10 cellular contexts compared by ENCODE assay signal in genomic region chrX:57596109-57596870, GRCh38. TPM values are rescaled to one million over a fixed set of nuclear protein-coding genes. Genes with fewer than 3 reads are reported as not detected.
DNase-seq lines count a peak whose midpoint lies in the region; ATAC-seq and TF ChIP-seq lines count a peak whose summit lies in the region.
"Had no signal": no experiment of that assay in that cellular context is flagged by ENCODE, and none has a peak within 500 bp of the region (broad histone marks: within the 10 kb centered on the region; RNA-seq: fewer than 3 reads in every experiment).

No MANE protein-coding gene starts in this region.

- ATAC-seq in GM21367 (IDR thresholded peaks at IDR 0.05; ENCODE audit: unreplicated experiment) (no peak), HG03108 (IDR thresholded peaks at IDR 0.05; ENCODE audit: unreplicated experiment) (no peak)

- no peak overlapping the region for H3K9ac ChIP-seq in Karpas-422 (ENCODE audit: low read length)

- H3K9me3 Mint-ChIP-seq in IgD-negative memory B cell (no peaks in the 10 kb centered on the region), mesothelial cell of epicardium (peaks cover 9% of the 10 kb centered on the region)

- no peak overlapping the region for H2AFZ ChIP-seq in Karpas-422 (ENCODE audit: low read length)

- H3K9me2 ChIP-seq in Karpas-422 (replicated peaks; ENCODE audit: insufficient read depth, low read length) = no peaks in the 10 kb centered on the region

- H3K36me3 Mint-ChIP-seq in IgD-negative memory B cell (peaks cover 6% of the 10 kb centered on the region), mesothelial cell of epicardium (peaks cover 2% of the 10 kb centered on the region)

- H3K27ac Mint-ChIP-seq in IgD-negative memory B cell = no peak overlapping the region
- H3K27ac Mint-ChIP-seq in mesothelial cell of epicardium = peak overlapping the region; percentile 60

- peak overlapping the region; percentile 42 for H3K4me3 ChIP-seq in AG04450 (ENCODE audit: low read depth, low read length)
- H3K4me3 ChIP-seq in cardiac fibroblast (replicated peaks in 1 of 2; ENCODE audit: low read depth in 2 of 2, low read length in 2 of 2) = peak overlapping the region; percentile 11 to 47
- H3K4me3 ChIP-seq in Karpas-422 (ENCODE audit: low read length) = no peak overlapping the region

- H3K27me3 Mint-ChIP-seq in IgD-negative memory B cell (no peaks in the 10 kb centered on the region), mesothelial cell of epicardium (ENCODE audit: low read depth) (no peaks in the 10 kb centered on the region)

- DNase-seq in AG04450 (ENCODE audit: low read depth, low spot score) = no peak
- DNase-seq in cardiac fibroblast (ENCODE audit: low read depth in 2 of 2) = peak in 1 of 2 donors; percentile 28
- no peak for DNase-seq in mesothelial cell of epicardium (ENCODE audit: low spot score in 2 of 2, unreplicated experiment in 2 of 2)
- no peak for DNase-seq in Karpas-422
- DNase-seq in stimulated activated CD4-positive, alpha-beta T cell treated with anti-CD3 and anti-CD28 coated beads, Interleukin-12 subunit alpha, Interleukin-12 subunit beta, amount 100 ng/mL, for 4 hours = no peak
- DNase-seq: activated gamma-delta T cell had no signal

- H3K9me3 ChIP-seq in AG04450 (ENCODE audit: control insufficient read depth, insufficient read depth, low read length) = no peaks in the 10 kb centered on the region
- no peaks in the 10 kb centered on the region for H3K9me3 ChIP-seq in Karpas-422 (ENCODE audit: low read length)

- CTCF ChIA-PET in AG04450 (lab: Charles Lee) = no interaction called here

- POLR2A ChIA-PET in AG04450 (lab: Yijun Ruan, JAX) = no interaction called here

- no peaks in the 10 kb centered on the region for H3K36me3 ChIP-seq in Karpas-422 (ENCODE audit: insufficient read depth, low read length)

- H3K4me1 Mint-ChIP-seq in IgD-negative memory B cell (peaks cover 9 to 20% (median 20%) of the 10 kb centered on the region in 3 donors), mesothelial cell of epicardium (peaks cover 28% of the 10 kb centered on the region)

- H3K4me1 ChIP-seq in Karpas-422 (ENCODE audit: low read length) = peaks cover 5% of the 10 kb centered on the region

- H3K79me2 ChIP-seq in Karpas-422 (ENCODE audit: low read length) = peaks cover 19% of the 10 kb centered on the region

- H3K27me3 ChIP-seq in AG04450 (ENCODE audit: control insufficient read depth, insufficient read depth, low read length) (no peaks in the 10 kb centered on the region), Karpas-422 (ENCODE audit: low read length) (no peaks in the 10 kb centered on the region)

- TF ChIP-seq CTCF in AG04450 (IDR thresholded peaks at IDR 0.05; ENCODE audit: low read depth, low read length) (no peak), cardiac fibroblast (IDR thresholded peaks at IDR 0.05; ENCODE audit: low read depth, low read length) (no peak), mesothelial cell of epicardium (IDR thresholded peaks at IDR 0.05; ENCODE audit: unreplicated experiment) (no peak)

- H3K4me3 Mint-ChIP-seq in IgD-negative memory B cell (peak overlapping the region in 3 of 4 donors; percentile 12 to 88 (median 52)), mesothelial cell of epicardium (peak overlapping the region; percentile 29)

- H4K20me1 ChIP-seq in Karpas-422 (ENCODE audit: insufficient read depth, low read depth, low read length) = peaks cover 4% of the 10 kb centered on the region; the same call in 1 of the 2 replicates

- H3K27ac ChIP-seq in AG04450 (ENCODE audit: low read depth, low read length) (no peak overlapping the region), Karpas-422 (ENCODE audit: low read length) (no peak overlapping the region)
- H3K27ac ChIP-seq: RWPE1 had no signal

- no peak overlapping the region for H3K4me2 ChIP-seq in Karpas-422 (ENCODE audit: low read depth, low read length, poor library complexity, severe bottlenecking)

RNA-seq across cellular contexts. Expression of gene ZXDB, which starts 4.5 kb away (rescaled TPM):
- 6.3 and 7.7 TPM in 2 replicates for polyA plus RNA-seq in AG04450 (2011; rRNA removed)
- 16.0 and 19.3 TPM in 2 replicates for polyA minus RNA-seq in AG04450 (2011; rRNA and poly(A)+ RNA removed)
- polyA plus RNA-seq in IgD-negative memory B cell = 7.9 TPM
- total RNA-seq in mesothelial cell of epicardium = 9.0 to 9.7 TPM (median 9.4 TPM) in 3 replicates
- 7.7 and 13.6 TPM in 2 replicates for total RNA-seq in Karpas-422 (2014; rRNA removed; shearing (Covaris generic); ENCODE audit: low replicate concordance)
